ENCODE assay signal across 5 cellular contexts in the genomic region with DNA sequence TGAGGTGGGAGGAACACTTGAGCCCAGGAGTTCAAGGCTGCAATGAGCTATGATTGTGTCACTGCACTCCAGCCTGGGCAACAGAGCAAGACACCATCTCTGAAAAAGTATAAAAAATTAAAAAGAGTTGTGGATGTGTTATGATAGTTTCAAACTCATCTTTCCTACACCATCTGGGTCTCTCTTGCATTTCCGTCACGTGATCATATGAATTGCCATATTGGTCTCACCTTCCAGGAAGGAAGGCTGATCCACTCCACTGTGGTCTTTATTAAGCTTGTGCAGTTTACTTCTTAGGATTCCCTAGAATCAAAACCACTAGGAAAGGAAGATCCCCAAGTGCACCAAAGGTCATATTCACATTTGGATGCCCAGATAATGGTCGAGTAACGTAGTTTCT. TPM values are rescaled to one million over a fixed set of nuclear protein-coding genes. Genes with fewer than 3 reads are reported as not detected.
DNase-seq lines count a peak whose midpoint lies in the region; ATAC-seq, FAIRE-seq and TF ChIP-seq lines count a peak whose summit lies in the region.
"Not testable (repeated sequence)": the region's sequence is repeated elsewhere in the genome, so short reads cannot be mapped to it uniquely, and the experiment has no call there.
"Had no signal": no experiment of that assay in that cellular context is flagged by ENCODE, and none has a peak within 500 bp of the region (broad histone marks: within the 10 kb centered on the region; RNA-seq: fewer than 3 reads in every experiment).

No MANE protein-coding gene starts in this region.

- not testable (repeated sequence) for H3K4me3 ChIP-seq in K562; HepG2 (replicated peaks in 1 of 3; ENCODE audit: insufficient read depth in 1 of 3, low read depth in 2 of 3, low read length in 3 of 3)

- not testable (repeated sequence) for TF ChIP-seq RAD21 in K562 (CRISPR knock-in tag; conservative IDR thresholded peaks at IDR 0.05 in 1 of 2, IDR thresholded peaks at IDR 0.05 in 1 of 2); HepG2 (CRISPR knock-in tag; IDR thresholded peaks at IDR 0.05)

- H4K20me1 ChIP-seq in K562 (replicated peaks; ENCODE audit: control insufficient read depth, insufficient read depth, low read length); HepG2 (ENCODE audit: insufficient read depth, low read length): not testable (repeated sequence)

- not testable (repeated sequence) for H3K4me2 ChIP-seq in K562 (ENCODE audit: insufficient read depth, low read length); HepG2 (ENCODE audit: low read depth, low read length)

- 2% methylated on average over 4 of the region's 4 CpGs for WGBS in K562 (ENCODE audit: insufficient coverage, low coverage, missing lambda C conversion rate)
- WGBS in HepG2 (ENCODE audit: low lambda C conversion rate): 4% methylated on average over 4 of the region's 4 CpGs

- not testable (repeated sequence) for H3K9me1 ChIP-seq in K562 (ENCODE audit: control insufficient read depth, insufficient read depth, low read length)

- not testable (repeated sequence) for H3K27me3 ChIP-seq in K562 (ENCODE audit: control insufficient read depth in 2 of 2, insufficient read depth in 2 of 2, low read length in 2 of 2); HepG2 (ENCODE audit: control insufficient read depth in 1 of 2, insufficient read depth in 2 of 2, low read length in 2 of 2)

- H3K9ac ChIP-seq in K562 (ENCODE audit: insufficient read depth in 1 of 2, low read depth in 2 of 2, low read length in 2 of 2); HepG2 (ENCODE audit: insufficient read depth, low read depth, low read length): not testable (repeated sequence)

- TF ChIP-seq POLR2A in GM12891 (IDR thresholded peaks at IDR 0.05; ENCODE audit: low read depth, low read length); K562 (conservative IDR thresholded peaks at IDR 0.05); HepG2 (IDR thresholded peaks at IDR 0.05; ENCODE audit: insufficient read depth in 1 of 2, low read depth in 2 of 2, low read length in 2 of 2): not testable (repeated sequence)

- not testable (repeated sequence) for TF ChIP-seq EP300 in K562 (IDR thresholded peaks at IDR 0.05; ENCODE audit: low read length); HepG2 (IDR thresholded peaks at IDR 0.05; ENCODE audit: low read depth in 2 of 2, low read length in 2 of 2); HepG2 (CRISPR knock-in tag; IDR thresholded peaks at IDR 0.05; ENCODE audit: borderline replicate concordance)

- CTCF ChIA-PET in K562 (lab: Yijun Ruan, JAX; ENCODE audit: low intra/inter-chr PET ratio); HepG2 (lab: Yijun Ruan, JAX; ENCODE audit: low intra/inter-chr PET ratio, low total read pairs): not testable (repeated sequence)

- H3K9me3 ChIP-seq in K562 (replicated peaks; ENCODE audit: control insufficient read depth, insufficient read depth, low read depth, low read length); HepG2 (ENCODE audit: low read length): not testable (repeated sequence)

- not testable (repeated sequence) for H3K27ac ChIP-seq in K562 (ENCODE audit: extremely low read depth, low read depth, low read length); HepG2 (ENCODE audit: extremely low read length, insufficient read depth, low read length)

- intact Hi-C loops in K562 (cut with micrococcal nuclease); HepG2 (cut with micrococcal nuclease; ENCODE audit: unreplicated experiment): not testable (repeated sequence)

- ATAC-seq in K562, HepG2: not testable (repeated sequence)

- BruUV-seq in K562 (replicated peaks; lab: Mats Ljungman, UMichigan); HepG2 (replicated peaks; lab: Mats Ljungman, UMichigan): not testable (repeated sequence)

- TF ChIP-seq CTCF in K562 (IDR thresholded peaks at IDR 0.05 in 2 of 3, conservative IDR thresholded peaks at IDR 0.05 in 1 of 3; ENCODE audit: insufficient read depth in 2 of 3, low read depth in 1 of 3, low read length in 3 of 3); HepG2 (CRISPR knock-in tag; IDR thresholded peaks at IDR 0.05): not testable (repeated sequence)

- not testable (repeated sequence) for H3K4me1 ChIP-seq in K562 (replicated peaks in 1 of 2; ENCODE audit: control insufficient read depth in 2 of 2, insufficient read depth in 2 of 2, low read length in 2 of 2); HepG2 (ENCODE audit: insufficient read depth, low read length)

- H3K79me2 ChIP-seq in K562 (ENCODE audit: control insufficient read depth, insufficient read depth, low read length); HepG2 (ENCODE audit: insufficient read depth, low read length): not testable (repeated sequence)

- not testable (repeated sequence) for H2AFZ ChIP-seq in K562 (ENCODE audit: low read depth, low read length); HepG2 (ENCODE audit: low read length)

- FAIRE-seq in GM12891 (lab: Jason Lieb, UNC): peak; percentile 5
- not testable (repeated sequence) for FAIRE-seq in K562 (lab: Jason Lieb, UNC); HepG2 (lab: Jason Lieb, UNC)

- POLR2A ChIA-PET in K562 (lab: Yijun Ruan, JAX): interaction anchor here (0.6 kb wide), 1 partner anchor 478 kb away, joined by 3 read pairs; no protein-coding TSS in a partner anchor
- POLR2A ChIA-PET in HepG2 (lab: Yijun Ruan, JAX): not testable (repeated sequence)

- H3K36me3 ChIP-seq in K562 (ENCODE audit: control insufficient read depth, insufficient read depth, low read length); HepG2 (replicated peaks in 1 of 2; ENCODE audit: control insufficient read depth in 1 of 2, insufficient read depth in 2 of 2, low read length in 2 of 2): not testable (repeated sequence)

- in situ Hi-C loops in K562 (cut with MboI); HepG2 (cut with HindIII; ENCODE audit: extremely low pct_ligation_motif_present, low pct_unique_long_range_greater_than_20kb): not testable (repeated sequence)

- DNase-seq in GM12891 (ENCODE audit: insufficient read length, low spot score); K562 (ENCODE audit: extremely low read depth in 1 of 4, low spot score in 3 of 4); HepG2 (ENCODE audit: low spot score): not testable (repeated sequence)

TF ChIP-seq in HepG2, 621 proteins besides CTCF, POLR2A, EP300 and RAD21:
- TF ChIP-seq RAD51 (IDR thresholded peaks at IDR 0.05; ENCODE audit: borderline replicate concordance): peak; percentile 64

RNA-seq across cellular contexts. Expression of a gene that starts 18.2 kb away (rescaled TPM):
- polyA plus RNA-seq in GM12891 (2012; ENCODE audit: low read depth, missing spikeins): 47.0 TPM
- 13.0 and 17.8 TPM in 2 replicates for total RNA-seq in K562 (2011; cell fraction: chromatin; rRNA removed; ENCODE audit: low replicate concordance)
- total RNA-seq in K562 (2011; cell fraction: nucleolus; rRNA removed): 8.3 and 9.8 TPM in 2 replicates
- 8.8 and 11.5 TPM in 2 replicates for total RNA-seq in K562 (2011; cell fraction: nucleoplasm; rRNA removed)
- total RNA-seq in K562 (2014; rRNA removed) (11.3 and 11.7 TPM in 2 replicates), K562 (2014; rRNA removed; fragmentation: Illumina TruSeq; extraction: Trizol) (7.9 and 9.9 TPM in 2 replicates), K562 (2015; rRNA removed; fragmentation: Illumina TruSeq; extraction: Trizol) (13.6 and 14.0 TPM in 2 replicates), K562 (2021) (15.8 and 20.3 TPM in 2 replicates), HepG2 (2016; rRNA removed; fragmentation: Illumina TruSeq; extraction: Trizol) (not detected in 2 replicates)
- polyA plus RNA-seq in K562 (2011; rRNA removed) (11.1 and 12.8 TPM in 2 replicates), K562 (2014; fragmentation: Illumina TruSeq; extraction: Trizol) (11.7 and 13.0 TPM in 2 replicates), K562 (2014; fragmentation: Nextera tagmentation; extraction: Ambion mirVana) (1 to 10 TPM; 4.0 to 5.4 TPM), K562 (2014; rRNA removed) (8.8 and 9.9 TPM in 2 replicates), HepG2 (2011; rRNA removed) (not detected in 2 replicates)
- polyA plus RNA-seq in K562 (2011; cell fraction: cytosol; rRNA removed): 11.9 and 17.6 TPM in 2 replicates
- 18.5 and 18.6 TPM in 2 replicates for polyA plus RNA-seq in K562 (2011; cell fraction: nucleus; rRNA removed)
- 12.4 and 21.1 TPM in 2 replicates for polyA plus RNA-seq in K562 (2012)
- 24.7 and 30.1 TPM in 2 replicates for polyA minus RNA-seq in K562 (2011; rRNA and poly(A)+ RNA removed)
- 17.8 and 25.1 TPM in 2 replicates for polyA minus RNA-seq in K562 (2011; cell fraction: cytosol; rRNA and poly(A)+ RNA removed)
- polyA minus RNA-seq in K562 (2011; cell fraction: nucleus; rRNA and poly(A)+ RNA removed): 14.0 and 27.1 TPM in 2 replicates
- total RNA-seq in HepG2 (2016; cell fraction: cytosol; rRNA removed; fragmentation: Illumina TruSeq; extraction: Trizol; ENCODE audit: low read depth): not detected in 2 replicates
- not detected in 2 replicates for total RNA-seq in HepG2 (2016; cell fraction: insoluble cytoplasmic fraction; rRNA removed; fragmentation: Illumina TruSeq; extraction: Trizol)
- total RNA-seq in HepG2 (2016; cell fraction: membrane; rRNA removed; fragmentation: Illumina TruSeq; extraction: Trizol): not detected in 2 replicates
- not detected in 2 replicates for total RNA-seq in HepG2 (2016; cell fraction: nucleus; rRNA removed; fragmentation: Illumina TruSeq; extraction: Trizol)
- polyA plus RNA-seq in HepG2 (2011; cell fraction: cytosol; rRNA removed): not detected in 2 replicates
- polyA plus RNA-seq in HepG2 (2011; cell fraction: nucleus; rRNA removed): 0.02 and 0.14 TPM in 2 replicates
- polyA plus RNA-seq in HepG2 (2012): not detected in 2 replicates
- polyA plus RNA-seq in HepG2 (2016; cell fraction: cytosol; fragmentation: Illumina TruSeq; extraction: Trizol; ENCODE audit: low read depth): not detected in 2 replicates
- not detected in 2 replicates for polyA plus RNA-seq in HepG2 (2016; cell fraction: insoluble cytoplasmic fraction; fragmentation: Illumina TruSeq; extraction: Trizol; ENCODE audit: low read depth)
- polyA plus RNA-seq in HepG2 (2016; cell fraction: membrane; fragmentation: Illumina TruSeq; extraction: Trizol; ENCODE audit: low read depth): not detected in 2 replicates
- not detected in 2 replicates for polyA plus RNA-seq in HepG2 (2016; cell fraction: nucleus; fragmentation: Illumina TruSeq; extraction: Trizol; ENCODE audit: insufficient read depth, low read depth)
- polyA minus RNA-seq in HepG2 (2011; rRNA and poly(A)+ RNA removed; ENCODE audit: low replicate concordance): 0.23 TPM in 1 of 2 replicates, not detected in the other
- not detected in 2 replicates for polyA minus RNA-seq in HepG2 (2011; cell fraction: cytosol; rRNA and poly(A)+ RNA removed)
- polyA minus RNA-seq in HepG2 (2011; cell fraction: nucleus; rRNA and poly(A)+ RNA removed): not detected in 2 replicates
- total RNA-seq: A673, Calu3 had no signal

Comparison
In these comparisons a context has a peak if more than half of its experiments do, and no peak if none do; other contexts are left out.
1. RNA of a gene that starts 18.2 kb away (total RNA-seq): 7.9 to 20.3 TPM in K562; not detected in HepG2; every median in the first group is over 4 times any median in the second.